In the genomic region with DNA sequence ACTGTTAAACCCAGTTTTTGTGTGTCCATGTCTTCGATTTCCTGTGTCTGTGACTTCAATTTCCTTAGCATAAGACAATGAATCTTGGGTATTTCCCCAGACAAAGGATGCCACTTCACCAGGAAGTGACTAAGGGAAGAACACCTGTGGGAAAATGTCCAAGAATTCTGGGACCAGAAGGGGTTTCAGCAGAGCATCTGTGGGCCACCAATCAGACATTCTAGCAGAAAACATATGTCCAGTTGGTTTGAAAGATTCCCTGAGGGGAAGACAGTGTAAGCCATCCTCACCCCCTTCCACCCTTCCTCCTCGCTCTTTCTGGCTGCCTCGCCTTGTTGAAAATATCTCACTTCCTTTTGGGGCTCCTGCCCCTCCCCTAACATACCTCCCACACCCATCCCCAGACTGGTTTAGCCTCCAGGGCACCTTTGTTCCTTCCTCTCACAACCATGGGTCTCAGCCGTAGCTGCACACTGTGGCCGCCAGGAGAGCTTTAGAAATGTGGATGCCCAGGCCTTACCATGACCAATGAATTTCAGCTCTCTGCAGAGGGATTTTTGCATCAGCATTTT, we compare ENCODE assay signal across 8 cellular contexts.
A peak's percentile ranks its signal among the peaks of the same experiment; 100 is the strongest.
DNase-seq lines count a peak whose midpoint lies in the region; ATAC-seq and TF ChIP-seq lines count a peak whose summit lies in the region.

No MANE protein-coding gene starts in this region.

- peak; percentile 89 for DNase-seq in CD1c-positive myeloid dendritic cell (ENCODE audit: extremely low spot score)
- peak; percentile 73 for DNase-seq in KBM-7
- DNase-seq in activated T-cell treated with anti-CD3 and anti-CD28 coated beads for 48 hours (ENCODE audit: low read depth), result peak; percentile 19
- DNase-seq in nucleus accumbens (lab: John Stamatoyannopoulos, UW), result no peak
- DNase-seq in SHP77 (lab: John Stamatoyannopoulos, UW), result no peak
- DNase-seq in inferior parietal cortex (ENCODE audit: extremely low spot score), result no peak

- H3K27ac Mint-ChIP-seq in nephron, result peak overlapping the region in 2 of 3 experiments; percentile 24 to 41

- H3K27me3 Mint-ChIP-seq in nephron (ENCODE audit: low read depth), result no peaks in the 10 kb centered on the region

- in situ Hi-C loops in KBM-7 (cut with MboI; ENCODE audit: low pct_unique_long_range_greater_than_20kb, low sequenced_read_pairs), result no loop called here

- no peak overlapping the region for H3K4me3 Mint-ChIP-seq in nephron

- peaks cover 21% of the 10 kb centered on the region for H3K4me1 Mint-ChIP-seq in nephron

- peaks cover 16% of the 10 kb centered on the region for H3K36me3 Mint-ChIP-seq in nephron (ENCODE audit: low read depth)

- TF ChIP-seq CTCF in nephron (IDR thresholded peaks at IDR 0.05; ENCODE audit: unreplicated experiment in 3 of 3), result no peak

- no peaks in the 10 kb centered on the region for H3K9me3 Mint-ChIP-seq in nephron

- ATAC-seq in GM19438 (IDR thresholded peaks at IDR 0.05; ENCODE audit: low read depth, unreplicated experiment), result peak; percentile 83

Comparison
In these comparisons a context has a peak if more than half of its experiments do, and no peak if none do; other contexts are left out.
1. DNase-seq: peak in CD1c-positive myeloid dendritic cell (single experiment), KBM-7 (single experiment) and activated T-cell treated with anti-CD3 and anti-CD28 coated beads for 48 hours (single experiment); none in nucleus accumbens (0 of 56), SHP77 (0 of 2) and inferior parietal cortex (single experiment).